Comparison of ENCODE assay signal across 1 cellular context in the genomic region with DNA sequence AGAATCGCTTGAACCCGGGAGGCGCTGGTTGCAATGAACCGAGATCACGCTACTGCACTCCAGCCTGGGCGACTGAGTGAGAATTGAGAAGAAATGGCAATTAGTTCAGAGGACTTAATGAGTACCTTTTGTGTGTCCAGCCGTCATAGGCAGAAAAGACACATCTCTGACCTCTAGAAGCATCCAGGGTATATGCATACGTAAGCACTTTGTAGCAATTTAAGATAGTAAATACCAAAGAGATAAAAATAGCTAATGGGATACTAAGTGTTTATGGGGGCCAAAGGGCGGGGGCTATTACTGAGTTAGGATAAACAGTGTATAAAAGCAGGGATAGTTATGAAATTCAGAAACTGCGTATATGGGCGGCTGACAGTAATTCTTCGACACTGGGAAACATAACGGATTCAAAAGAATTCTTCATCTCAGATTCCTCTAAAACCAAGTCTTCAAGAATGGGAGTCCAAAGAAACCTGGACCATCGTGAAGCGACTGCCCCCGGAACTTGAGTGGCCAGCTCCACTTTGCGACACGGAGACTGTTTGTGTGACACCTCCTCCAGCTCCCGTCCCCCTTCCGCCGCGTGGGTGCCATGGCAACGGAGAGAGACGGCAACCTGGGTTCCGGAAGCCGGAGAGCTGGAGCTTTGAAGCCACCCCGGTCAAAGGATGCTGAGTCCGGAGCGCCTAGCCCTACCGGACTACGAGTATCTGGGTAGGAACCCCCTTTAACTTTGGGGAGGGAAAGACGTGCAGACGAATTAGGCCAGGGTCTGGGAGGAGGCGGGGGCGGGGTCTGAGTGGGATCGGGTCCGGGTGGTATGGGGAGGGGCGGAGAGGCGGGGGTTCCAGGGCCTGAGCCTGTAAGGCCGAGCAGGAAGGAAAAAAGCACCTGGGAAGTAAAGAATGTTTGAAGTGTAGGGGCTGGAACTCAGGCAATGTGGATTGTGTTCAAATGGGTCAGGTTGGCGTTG.
A peak's percentile ranks its signal among the peaks of the same experiment; 100 is the strongest.
TF ChIP-seq lines count a peak whose summit lies in the region.

A gene with protein sequence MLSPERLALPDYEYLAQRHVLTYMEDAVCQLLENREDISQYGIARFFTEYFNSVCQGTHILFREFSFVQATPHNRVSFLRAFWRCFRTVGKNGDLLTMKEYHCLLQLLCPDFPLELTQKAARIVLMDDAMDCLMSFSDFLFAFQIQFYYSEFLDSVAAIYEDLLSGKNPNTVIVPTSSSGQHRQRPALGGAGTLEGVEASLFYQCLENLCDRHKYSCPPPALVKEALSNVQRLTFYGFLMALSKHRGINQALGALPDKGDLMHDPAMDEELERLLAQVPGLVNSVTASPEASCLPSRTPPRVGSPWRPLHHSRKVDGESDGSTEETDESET (plus strand): TSS at position 624 of the 973 bp plus-strand sequence. CDS start 45 bp downstream, at position 669.

TF ChIP-seq in HepG2, 621 proteins besides CTCF, POLR2A, EP300 and RAD21 (continued from another document and continues in another):
- TF ChIP-seq, protein P1, sequence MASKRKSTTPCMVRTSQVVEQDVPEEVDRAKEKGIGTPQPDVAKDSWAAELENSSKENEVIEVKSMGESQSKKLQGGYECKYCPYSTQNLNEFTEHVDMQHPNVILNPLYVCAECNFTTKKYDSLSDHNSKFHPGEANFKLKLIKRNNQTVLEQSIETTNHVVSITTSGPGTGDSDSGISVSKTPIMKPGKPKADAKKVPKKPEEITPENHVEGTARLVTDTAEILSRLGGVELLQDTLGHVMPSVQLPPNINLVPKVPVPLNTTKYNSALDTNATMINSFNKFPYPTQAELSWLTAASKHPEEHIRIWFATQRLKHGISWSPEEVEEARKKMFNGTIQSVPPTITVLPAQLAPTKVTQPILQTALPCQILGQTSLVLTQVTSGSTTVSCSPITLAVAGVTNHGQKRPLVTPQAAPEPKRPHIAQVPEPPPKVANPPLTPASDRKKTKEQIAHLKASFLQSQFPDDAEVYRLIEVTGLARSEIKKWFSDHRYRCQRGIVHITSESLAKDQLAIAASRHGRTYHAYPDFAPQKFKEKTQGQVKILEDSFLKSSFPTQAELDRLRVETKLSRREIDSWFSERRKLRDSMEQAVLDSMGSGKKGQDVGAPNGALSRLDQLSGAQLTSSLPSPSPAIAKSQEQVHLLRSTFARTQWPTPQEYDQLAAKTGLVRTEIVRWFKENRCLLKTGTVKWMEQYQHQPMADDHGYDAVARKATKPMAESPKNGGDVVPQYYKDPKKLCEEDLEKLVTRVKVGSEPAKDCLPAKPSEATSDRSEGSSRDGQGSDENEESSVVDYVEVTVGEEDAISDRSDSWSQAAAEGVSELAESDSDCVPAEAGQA (IDR thresholded peaks at IDR 0.05; ENCODE audit: low read depth): peak; percentile 70
- TF ChIP-seq, protein P1 (CRISPR knock-in tag; IDR thresholded peaks at IDR 0.05; ENCODE audit: borderline replicate concordance): no peak
- TF ChIP-seq RBAK (CRISPR knock-in tag; IDR thresholded peaks at IDR 0.05): no peak
- TF ChIP-seq, protein P2, sequence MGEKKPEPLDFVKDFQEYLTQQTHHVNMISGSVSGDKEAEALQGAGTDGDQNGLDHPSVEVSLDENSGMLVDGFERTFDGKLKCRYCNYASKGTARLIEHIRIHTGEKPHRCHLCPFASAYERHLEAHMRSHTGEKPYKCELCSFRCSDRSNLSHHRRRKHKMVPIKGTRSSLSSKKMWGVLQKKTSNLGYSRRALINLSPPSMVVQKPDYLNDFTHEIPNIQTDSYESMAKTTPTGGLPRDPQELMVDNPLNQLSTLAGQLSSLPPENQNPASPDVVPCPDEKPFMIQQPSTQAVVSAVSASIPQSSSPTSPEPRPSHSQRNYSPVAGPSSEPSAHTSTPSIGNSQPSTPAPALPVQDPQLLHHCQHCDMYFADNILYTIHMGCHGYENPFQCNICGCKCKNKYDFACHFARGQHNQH (CRISPR knock-in tag; IDR thresholded peaks at IDR 0.05): peak; percentile 71; the same call in 1 of the 2 replicates
- TF ChIP-seq, protein P3, sequence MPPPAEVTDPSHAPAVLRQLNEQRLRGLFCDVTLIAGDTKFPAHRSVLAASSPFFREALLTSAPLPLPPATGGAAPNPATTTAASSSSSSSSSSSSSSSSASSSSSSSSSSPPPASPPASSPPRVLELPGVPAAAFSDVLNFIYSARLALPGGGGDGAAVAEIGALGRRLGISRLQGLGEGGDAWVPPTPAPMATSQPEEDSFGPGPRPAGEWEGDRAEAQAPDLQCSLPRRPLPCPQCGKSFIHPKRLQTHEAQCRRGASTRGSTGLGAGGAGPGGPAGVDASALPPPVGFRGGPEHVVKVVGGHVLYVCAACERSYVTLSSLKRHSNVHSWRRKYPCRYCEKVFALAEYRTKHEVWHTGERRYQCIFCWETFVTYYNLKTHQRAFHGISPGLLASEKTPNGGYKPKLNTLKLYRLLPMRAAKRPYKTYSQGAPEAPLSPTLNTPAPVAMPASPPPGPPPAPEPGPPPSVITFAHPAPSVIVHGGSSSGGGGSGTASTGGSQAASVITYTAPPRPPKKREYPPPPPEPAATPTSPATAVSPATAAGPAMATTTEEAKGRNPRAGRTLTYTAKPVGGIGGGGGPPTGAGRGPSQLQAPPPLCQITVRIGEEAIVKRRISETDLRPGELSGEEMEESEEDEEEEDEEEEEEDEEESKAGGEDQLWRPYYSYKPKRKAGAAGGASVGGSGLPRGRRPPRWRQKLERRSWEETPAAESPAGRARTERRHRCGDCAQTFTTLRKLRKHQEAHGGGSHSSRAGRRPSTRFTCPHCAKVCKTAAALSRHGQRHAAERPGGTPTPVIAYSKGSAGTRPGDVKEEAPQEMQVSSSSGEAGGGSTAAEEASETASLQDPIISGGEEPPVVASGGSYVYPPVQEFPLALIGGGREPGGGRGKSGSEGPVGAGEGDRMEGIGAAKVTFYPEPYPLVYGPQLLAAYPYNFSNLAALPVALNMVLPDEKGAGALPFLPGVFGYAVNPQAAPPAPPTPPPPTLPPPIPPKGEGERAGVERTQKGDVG (CRISPR knock-in tag; IDR thresholded peaks at IDR 0.05; ENCODE audit: borderline replicate concordance): no peak
- TF ChIP-seq FOXA3 (CRISPR knock-in tag; IDR thresholded peaks at IDR 0.05): peak; percentile 43
- TF ChIP-seq SMAD3 (CRISPR knock-in tag; IDR thresholded peaks at IDR 0.05): peak; percentile 75; the same call in 1 of the 2 replicates
- TF ChIP-seq, protein P4, sequence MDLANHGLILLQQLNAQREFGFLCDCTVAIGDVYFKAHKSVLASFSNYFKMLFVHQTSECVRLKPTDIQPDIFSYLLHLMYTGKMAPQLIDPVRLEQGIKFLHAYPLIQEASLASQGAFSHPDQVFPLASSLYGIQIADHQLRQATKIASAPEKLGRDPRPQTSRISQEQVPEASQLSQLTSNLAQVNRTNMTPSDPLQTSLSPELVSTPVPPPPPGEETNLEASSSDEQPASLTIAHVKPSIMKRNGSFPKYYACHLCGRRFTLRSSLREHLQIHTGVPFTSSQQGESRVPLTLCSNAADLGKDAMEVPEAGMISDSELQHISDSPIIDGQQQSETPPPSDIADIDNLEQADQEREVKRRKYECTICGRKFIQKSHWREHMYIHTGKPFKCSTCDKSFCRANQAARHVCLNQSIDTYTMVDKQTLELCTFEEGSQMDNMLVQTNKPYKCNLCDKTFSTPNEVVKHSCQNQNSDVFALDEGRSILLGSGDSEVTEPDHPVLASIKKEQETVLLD (CRISPR knock-in tag; IDR thresholded peaks at IDR 0.05; ENCODE audit: low read depth): peak; percentile 61; the same call in 1 of the 2 replicates
- TF ChIP-seq NFYB (CRISPR knock-in tag; IDR thresholded peaks at IDR 0.05): no peak
- peak; percentile 43; the same call in 1 of the 2 replicates for TF ChIP-seq HNF4G (IDR thresholded peaks at IDR 0.05; ENCODE audit: borderline replicate concordance, low read depth, low read length)
- TF ChIP-seq HNF4G (CRISPR knock-in tag; IDR thresholded peaks at IDR 0.05; ENCODE audit: borderline replicate concordance, low read depth): no peak
- TF ChIP-seq, protein P5, sequence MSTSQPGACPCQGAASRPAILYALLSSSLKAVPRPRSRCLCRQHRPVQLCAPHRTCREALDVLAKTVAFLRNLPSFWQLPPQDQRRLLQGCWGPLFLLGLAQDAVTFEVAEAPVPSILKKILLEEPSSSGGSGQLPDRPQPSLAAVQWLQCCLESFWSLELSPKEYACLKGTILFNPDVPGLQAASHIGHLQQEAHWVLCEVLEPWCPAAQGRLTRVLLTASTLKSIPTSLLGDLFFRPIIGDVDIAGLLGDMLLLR (CRISPR knock-in tag; IDR thresholded peaks at IDR 0.05): no peak
- peak; percentile 25; the same call in 1 of the 2 replicates for TF ChIP-seq NR2F2 (IDR thresholded peaks at IDR 0.05; ENCODE audit: borderline replicate concordance, low read depth)
- peak; percentile 67; the same call in 1 of the 2 replicates for TF ChIP-seq TSC22D2 (CRISPR knock-in tag; IDR thresholded peaks at IDR 0.05; ENCODE audit: borderline replicate concordance)
- TF ChIP-seq ZEB1 (IDR thresholded peaks at IDR 0.05; ENCODE audit: insufficient replicate concordance, low read depth): no peak
- TF ChIP-seq, protein P6, sequence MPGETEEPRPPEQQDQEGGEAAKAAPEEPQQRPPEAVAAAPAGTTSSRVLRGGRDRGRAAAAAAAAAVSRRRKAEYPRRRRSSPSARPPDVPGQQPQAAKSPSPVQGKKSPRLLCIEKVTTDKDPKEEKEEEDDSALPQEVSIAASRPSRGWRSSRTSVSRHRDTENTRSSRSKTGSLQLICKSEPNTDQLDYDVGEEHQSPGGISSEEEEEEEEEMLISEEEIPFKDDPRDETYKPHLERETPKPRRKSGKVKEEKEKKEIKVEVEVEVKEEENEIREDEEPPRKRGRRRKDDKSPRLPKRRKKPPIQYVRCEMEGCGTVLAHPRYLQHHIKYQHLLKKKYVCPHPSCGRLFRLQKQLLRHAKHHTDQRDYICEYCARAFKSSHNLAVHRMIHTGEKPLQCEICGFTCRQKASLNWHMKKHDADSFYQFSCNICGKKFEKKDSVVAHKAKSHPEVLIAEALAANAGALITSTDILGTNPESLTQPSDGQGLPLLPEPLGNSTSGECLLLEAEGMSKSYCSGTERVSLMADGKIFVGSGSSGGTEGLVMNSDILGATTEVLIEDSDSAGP (CRISPR knock-in tag; IDR thresholded peaks at IDR 0.05; ENCODE audit: borderline replicate concordance): peak; percentile 83
- no peak for TF ChIP-seq ZNF160 (CRISPR knock-in tag; IDR thresholded peaks at IDR 0.05)
- TF ChIP-seq FOXK1 (CRISPR knock-in tag; IDR thresholded peaks at IDR 0.05; ENCODE audit: borderline replicate concordance, low read depth): peak; percentile 79; the same call in 1 of the 2 replicates
- no peak for TF ChIP-seq ZSCAN25 (CRISPR knock-in tag; IDR thresholded peaks at IDR 0.05)
- TF ChIP-seq, protein P7, sequence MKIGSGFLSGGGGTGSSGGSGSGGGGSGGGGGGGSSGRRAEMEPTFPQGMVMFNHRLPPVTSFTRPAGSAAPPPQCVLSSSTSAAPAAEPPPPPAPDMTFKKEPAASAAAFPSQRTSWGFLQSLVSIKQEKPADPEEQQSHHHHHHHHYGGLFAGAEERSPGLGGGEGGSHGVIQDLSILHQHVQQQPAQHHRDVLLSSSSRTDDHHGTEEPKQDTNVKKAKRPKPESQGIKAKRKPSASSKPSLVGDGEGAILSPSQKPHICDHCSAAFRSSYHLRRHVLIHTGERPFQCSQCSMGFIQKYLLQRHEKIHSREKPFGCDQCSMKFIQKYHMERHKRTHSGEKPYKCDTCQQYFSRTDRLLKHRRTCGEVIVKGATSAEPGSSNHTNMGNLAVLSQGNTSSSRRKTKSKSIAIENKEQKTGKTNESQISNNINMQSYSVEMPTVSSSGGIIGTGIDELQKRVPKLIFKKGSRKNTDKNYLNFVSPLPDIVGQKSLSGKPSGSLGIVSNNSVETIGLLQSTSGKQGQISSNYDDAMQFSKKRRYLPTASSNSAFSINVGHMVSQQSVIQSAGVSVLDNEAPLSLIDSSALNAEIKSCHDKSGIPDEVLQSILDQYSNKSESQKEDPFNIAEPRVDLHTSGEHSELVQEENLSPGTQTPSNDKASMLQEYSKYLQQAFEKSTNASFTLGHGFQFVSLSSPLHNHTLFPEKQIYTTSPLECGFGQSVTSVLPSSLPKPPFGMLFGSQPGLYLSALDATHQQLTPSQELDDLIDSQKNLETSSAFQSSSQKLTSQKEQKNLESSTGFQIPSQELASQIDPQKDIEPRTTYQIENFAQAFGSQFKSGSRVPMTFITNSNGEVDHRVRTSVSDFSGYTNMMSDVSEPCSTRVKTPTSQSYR (CRISPR knock-in tag; IDR thresholded peaks at IDR 0.05; ENCODE audit: borderline replicate concordance): peak; percentile 44; the same call in 1 of the 2 replicates
- TF ChIP-seq ZNF367 (CRISPR knock-in tag; IDR thresholded peaks at IDR 0.05; ENCODE audit: borderline replicate concordance): no peak
- TF ChIP-seq TRIM24 (CRISPR knock-in tag; IDR thresholded peaks at IDR 0.05): no peak
- TF ChIP-seq PHF20 (CRISPR knock-in tag; IDR thresholded peaks at IDR 0.05): peak; percentile 94
- TF ChIP-seq POLR2AphosphoS5 (IDR thresholded peaks at IDR 0.05; ENCODE audit: low read depth, low read length): peak; percentile 44
- peak; percentile 65; the same call in 1 of the 2 replicates for TF ChIP-seq ZMYM3 (CRISPR knock-in tag; IDR thresholded peaks at IDR 0.05)
- no peak for TF ChIP-seq NFE2L1 (CRISPR knock-in tag; IDR thresholded peaks at IDR 0.05; ENCODE audit: borderline replicate concordance)
- no peak for TF ChIP-seq SYNCRIP (IDR thresholded peaks at IDR 0.05; ENCODE audit: insufficient read depth, low read depth, low read length)
- no peak for TF ChIP-seq NFATC3 (CRISPR knock-in tag; IDR thresholded peaks at IDR 0.05)
- TF ChIP-seq, protein P8, sequence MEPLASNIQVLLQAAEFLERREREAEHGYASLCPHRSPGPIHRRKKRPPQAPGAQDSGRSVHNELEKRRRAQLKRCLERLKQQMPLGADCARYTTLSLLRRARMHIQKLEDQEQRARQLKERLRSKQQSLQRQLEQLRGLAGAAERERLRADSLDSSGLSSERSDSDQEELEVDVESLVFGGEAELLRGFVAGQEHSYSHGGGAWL (CRISPR knock-in tag; IDR thresholded peaks at IDR 0.05): 0 out of 2 replicates have a peak, but pooled peaks have one; percentile 38
- no peak for TF ChIP-seq ZNF207 (IDR thresholded peaks at IDR 0.05; ENCODE audit: borderline replicate concordance)
- peak; percentile 98 for TF ChIP-seq RBM22 (optimal IDR thresholded peaks at IDR 0.05; ENCODE audit: low read length)
- TF ChIP-seq NR2C2 (CRISPR knock-in tag; IDR thresholded peaks at IDR 0.05; ENCODE audit: borderline replicate concordance): peak; percentile 67
- TF ChIP-seq ZNF674 (CRISPR knock-in tag; IDR thresholded peaks at IDR 0.05; ENCODE audit: low read depth): 0 out of 2 replicates have a peak, but pooled peaks have one; percentile 47
- TF ChIP-seq FOSL1 (CRISPR knock-in tag; IDR thresholded peaks at IDR 0.05; ENCODE audit: borderline replicate concordance): no peak
- peak; percentile 49 for TF ChIP-seq HNRNPLL (IDR thresholded peaks at IDR 0.05; ENCODE audit: low read depth, low read length, poor library complexity, severe bottlenecking)
- TF ChIP-seq KDM2A (CRISPR knock-in tag; IDR thresholded peaks at IDR 0.05; ENCODE audit: borderline replicate concordance, low read depth): peak; percentile 89
